Comparison of ENCODE assay signal across 3 cellular contexts in genomic region chr2:227443889-227444568, GRCh38.
TF ChIP-seq lines count a peak whose summit lies in the region.

No MANE protein-coding gene starts in this region.

TF ChIP-seq in A549, 52 proteins besides CTCF, POLR2A, EP300 and RAD21:
- TF ChIP-seq KDM1A (IDR thresholded peaks at IDR 0.05; ENCODE audit: low read depth) (no peak), HEYL (CRISPR knock-in tag; IDR thresholded peaks at IDR 0.05) (no peak), MAFK (IDR thresholded peaks at IDR 0.05; ENCODE audit: partially characterized antibody) (no peak), MAZ (IDR thresholded peaks at IDR 0.05; ENCODE audit: borderline replicate concordance, low read depth, low read length) (no peak), NR3C1 (IDR thresholded peaks at IDR 0.05) (no peak), ELK1 (IDR thresholded peaks at IDR 0.05; ENCODE audit: low read depth, low read length) (no peak), CHD4 (IDR thresholded peaks at IDR 0.05; ENCODE audit: borderline replicate concordance) (no peak), ZC3H11A (IDR thresholded peaks at IDR 0.05) (no peak), POLR2AphosphoS2 (conservative IDR thresholded peaks at IDR 0.05; ENCODE audit: low read length) (no peak), TP53 (CRISPR knock-in tag; IDR thresholded peaks at IDR 0.05) (no peak), MAX (IDR thresholded peaks at IDR 0.05) (no peak), HDAC2 (IDR thresholded peaks at IDR 0.05) (no peak), CHD2 (IDR thresholded peaks at IDR 0.05; ENCODE audit: low read length, partially characterized antibody) (no peak), NFE2L2 (conservative IDR thresholded peaks at IDR 0.05; ENCODE audit: low read length) (no peak), RFX5 (IDR thresholded peaks at IDR 0.05) (no peak), HOXB13 (CRISPR knock-in tag; IDR thresholded peaks at IDR 0.05; ENCODE audit: low read depth) (no peak)
- TF ChIP-seq, protein P1, sequence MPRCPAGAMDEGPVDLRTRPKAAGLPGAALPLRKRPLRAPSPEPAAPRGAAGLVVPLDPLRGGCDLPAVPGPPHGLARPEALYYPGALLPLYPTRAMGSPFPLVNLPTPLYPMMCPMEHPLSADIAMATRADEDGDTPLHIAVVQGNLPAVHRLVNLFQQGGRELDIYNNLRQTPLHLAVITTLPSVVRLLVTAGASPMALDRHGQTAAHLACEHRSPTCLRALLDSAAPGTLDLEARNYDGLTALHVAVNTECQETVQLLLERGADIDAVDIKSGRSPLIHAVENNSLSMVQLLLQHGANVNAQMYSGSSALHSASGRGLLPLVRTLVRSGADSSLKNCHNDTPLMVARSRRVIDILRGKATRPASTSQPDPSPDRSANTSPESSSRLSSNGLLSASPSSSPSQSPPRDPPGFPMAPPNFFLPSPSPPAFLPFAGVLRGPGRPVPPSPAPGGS (IDR thresholded peaks at IDR 0.05) = no peak
- TF ChIP-seq, protein P2, sequence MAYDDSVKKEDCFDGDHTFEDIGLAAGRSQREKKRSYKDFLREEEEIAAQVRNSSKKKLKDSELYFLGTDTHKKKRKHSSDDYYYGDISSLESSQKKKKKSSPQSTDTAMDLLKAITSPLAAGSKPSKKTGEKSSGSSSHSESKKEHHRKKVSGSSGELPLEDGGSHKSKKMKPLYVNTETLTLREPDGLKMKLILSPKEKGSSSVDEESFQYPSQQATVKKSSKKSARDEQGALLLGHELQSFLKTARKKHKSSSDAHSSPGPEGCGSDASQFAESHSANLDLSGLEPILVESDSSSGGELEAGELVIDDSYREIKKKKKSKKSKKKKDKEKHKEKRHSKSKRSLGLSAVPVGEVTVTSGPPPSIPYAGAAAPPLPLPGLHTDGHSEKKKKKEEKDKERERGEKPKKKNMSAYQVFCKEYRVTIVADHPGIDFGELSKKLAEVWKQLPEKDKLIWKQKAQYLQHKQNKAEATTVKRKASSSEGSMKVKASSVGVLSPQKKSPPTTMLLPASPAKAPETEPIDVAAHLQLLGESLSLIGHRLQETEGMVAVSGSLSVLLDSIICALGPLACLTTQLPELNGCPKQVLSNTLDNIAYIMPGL (CRISPR knock-in tag; IDR thresholded peaks at IDR 0.05; ENCODE audit: borderline replicate concordance) = no peak
- TF ChIP-seq, protein P3, sequence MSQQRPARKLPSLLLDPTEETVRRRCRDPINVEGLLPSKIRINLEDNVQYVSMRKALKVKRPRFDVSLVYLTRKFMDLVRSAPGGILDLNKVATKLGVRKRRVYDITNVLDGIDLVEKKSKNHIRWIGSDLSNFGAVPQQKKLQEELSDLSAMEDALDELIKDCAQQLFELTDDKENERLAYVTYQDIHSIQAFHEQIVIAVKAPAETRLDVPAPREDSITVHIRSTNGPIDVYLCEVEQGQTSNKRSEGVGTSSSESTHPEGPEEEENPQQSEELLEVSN (IDR thresholded peaks at IDR 0.05; ENCODE audit: borderline replicate concordance, low read depth) = no peak

TF ChIP-seq in HCT116, 20 proteins besides CTCF, POLR2A, EP300 and RAD21:
- TF ChIP-seq POLR2AphosphoS5 (IDR thresholded peaks at IDR 0.05; ENCODE audit: low read depth, low read length) (no peak), JUND (IDR thresholded peaks at IDR 0.05) (no peak), EZH2 (IDR thresholded peaks at IDR 0.05) (no peak), SRF (IDR thresholded peaks at IDR 0.05; ENCODE audit: low read depth) (no peak), ATF3 (IDR thresholded peaks at IDR 0.05) (no peak), MAX (IDR thresholded peaks at IDR 0.05) (no peak)
- TF ChIP-seq, protein P4, sequence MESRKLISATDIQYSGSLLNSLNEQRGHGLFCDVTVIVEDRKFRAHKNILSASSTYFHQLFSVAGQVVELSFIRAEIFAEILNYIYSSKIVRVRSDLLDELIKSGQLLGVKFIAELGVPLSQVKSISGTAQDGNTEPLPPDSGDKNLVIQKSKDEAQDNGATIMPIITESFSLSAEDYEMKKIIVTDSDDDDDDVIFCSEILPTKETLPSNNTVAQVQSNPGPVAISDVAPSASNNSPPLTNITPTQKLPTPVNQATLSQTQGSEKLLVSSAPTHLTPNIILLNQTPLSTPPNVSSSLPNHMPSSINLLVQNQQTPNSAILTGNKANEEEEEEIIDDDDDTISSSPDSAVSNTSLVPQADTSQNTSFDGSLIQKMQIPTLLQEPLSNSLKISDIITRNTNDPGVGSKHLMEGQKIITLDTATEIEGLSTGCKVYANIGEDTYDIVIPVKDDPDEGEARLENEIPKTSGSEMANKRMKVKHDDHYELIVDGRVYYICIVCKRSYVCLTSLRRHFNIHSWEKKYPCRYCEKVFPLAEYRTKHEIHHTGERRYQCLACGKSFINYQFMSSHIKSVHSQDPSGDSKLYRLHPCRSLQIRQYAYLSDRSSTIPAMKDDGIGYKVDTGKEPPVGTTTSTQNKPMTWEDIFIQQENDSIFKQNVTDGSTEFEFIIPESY (IDR thresholded peaks at IDR 0.05; ENCODE audit: extremely low read depth, insufficient replicate concordance, low read length) = no peak

TF ChIP-seq in K562, 482 proteins besides CTCF, POLR2A, EP300 and RAD21:
- TF ChIP-seq ZNF764 (CRISPR knock-in tag; IDR thresholded peaks at IDR 0.05; ENCODE audit: low read depth) (no peak), PPARD (CRISPR knock-in tag; IDR thresholded peaks at IDR 0.05) (no peak), TEAD1 (CRISPR knock-in tag; IDR thresholded peaks at IDR 0.05) (no peak), ZNF41 (CRISPR knock-in tag; conservative IDR thresholded peaks at IDR 0.05) (no peak), THRA (IDR thresholded peaks at IDR 0.05) (no peak), MYBL2 (IDR thresholded peaks at IDR 0.05; ENCODE audit: low read depth) (no peak), MYBL2 (CRISPR knock-in tag; IDR thresholded peaks at IDR 0.05; ENCODE audit: borderline replicate concordance) (no peak), RCOR1 (IDR thresholded peaks at IDR 0.05; ENCODE audit: borderline replicate concordance in 1 of 2, low read depth in 2 of 2, low read length in 2 of 2) (no peak), ARHGAP35 (IDR thresholded peaks at IDR 0.05; ENCODE audit: partially characterized antibody) (no peak), KLF1 (tag; IDR thresholded peaks at IDR 0.05) (no peak), ZNF239 (CRISPR knock-in tag; IDR thresholded peaks at IDR 0.05) (no peak), PHF8 (IDR thresholded peaks at IDR 0.05; ENCODE audit: borderline replicate concordance, low read length) (no peak), ZNF644 (tag; IDR thresholded peaks at IDR 0.05; ENCODE audit: low read depth) (no peak), CREM (IDR thresholded peaks at IDR 0.05; ENCODE audit: low read depth) (no peak), TCFL5 (CRISPR knock-in tag; conservative IDR thresholded peaks at IDR 0.05) (no peak), ILK (tag; IDR thresholded peaks at IDR 0.05; ENCODE audit: borderline replicate concordance, low read depth) (no peak), POLR2AphosphoS5 (IDR thresholded peaks at IDR 0.05; ENCODE audit: control insufficient read depth, insufficient read depth, low read depth, low read length) (no peak), POLR2B (IDR thresholded peaks at IDR 0.05; ENCODE audit: low read depth, partially characterized antibody) (no peak)
